14 cellular contexts compared by ENCODE assay signal in genomic region chr16:52825882-52826281, GRCh38.
A peak's percentile ranks its signal among the peaks of the same experiment; 100 is the strongest.
DNase-seq lines count a peak whose midpoint lies in the region; ATAC-seq and TF ChIP-seq lines count a peak whose summit lies in the region.
"Had no signal": no experiment of that assay in that cellular context is flagged by ENCODE, and none has a peak within 500 bp of the region (broad histone marks: within the 10 kb centered on the region; RNA-seq: fewer than 3 reads in every experiment).

No MANE protein-coding gene starts in this region.

- ATAC-seq in GM19452 (IDR thresholded peaks at IDR 0.05; ENCODE audit: unreplicated experiment) = no peak
- ATAC-seq: activated T-helper 17 cell treated with anti-CD3 and anti-CD28 coated beads, Interleukin-2, amount 50 U/mL, for 72 hours; gastroesophageal sphincter; left ventricle myocardium superior had no signal

- H3K9me3 ChIP-seq in MG63 (no peaks in the 10 kb centered on the region), HAP-1 (no peaks in the 10 kb centered on the region)
- H3K9me3 ChIP-seq: gastroesophageal sphincter had no signal

- H3K27me3 ChIP-seq in MG63 (peaks cover 13% of the 10 kb centered on the region), HAP-1 (ENCODE audit: low read depth) (no peaks in the 10 kb centered on the region)
- H3K27me3 ChIP-seq: gastroesophageal sphincter had no signal

- no peak for TF ChIP-seq CTCF in epithelial cell of esophagus (IDR thresholded peaks at IDR 0.05; ENCODE audit: insufficient read depth, low read depth, low read length, missing control alignments)

- in situ Hi-C loops in HAP-1 (cut with MboI; ENCODE audit: low sequenced_read_pairs) = no loop called here

- H3K36me3 ChIP-seq in MG63 (no peaks in the 10 kb centered on the region), HAP-1 (replicated peaks) (no peaks in the 10 kb centered on the region)
- H3K36me3 ChIP-seq: gastroesophageal sphincter had no signal

- DNase-seq in D341Med (ENCODE audit: low spot score) (peak; percentile 40), MG63 (peak; percentile 20), NCI-H345 (lab: John Stamatoyannopoulos, UW) (peak; percentile 75), epithelial cell of esophagus (ENCODE audit: low read depth) (peak; percentile 41), dedifferentiated amniotic fluid mesenchymal stem cell (ENCODE audit: extremely low spot score) (no peak), HAP-1 (ENCODE audit: low spot score in 2 of 2) (no peak), germinal center (ENCODE audit: low spot score) (no peak)
- DNase-seq: COR-L47, dermis blood vessel endothelial cell, left ventricle myocardium superior had no signal

- H3K4me3 ChIP-seq in MG63 (no peak overlapping the region), epithelial cell of esophagus (ENCODE audit: low read length) (no peak overlapping the region), HAP-1 (no peak overlapping the region)
- H3K4me3 ChIP-seq: gastroesophageal sphincter, skin epidermis had no signal

- peaks cover 4% of the 10 kb centered on the region for H3K4me1 ChIP-seq in HAP-1
- H3K4me1 ChIP-seq: gastroesophageal sphincter had no signal

Comparison
In these comparisons a context has a peak if more than half of its experiments do, and no peak if none do; other contexts are left out.
1. DNase-seq: peak in D341Med (single experiment), MG63 (single experiment), NCI-H345 (single experiment) and epithelial cell of esophagus (single experiment); none in dedifferentiated amniotic fluid mesenchymal stem cell (single experiment), HAP-1 (0 of 2) and germinal center (single experiment).